ENCODE assay signal across 13 cellular contexts in the genomic region with DNA sequence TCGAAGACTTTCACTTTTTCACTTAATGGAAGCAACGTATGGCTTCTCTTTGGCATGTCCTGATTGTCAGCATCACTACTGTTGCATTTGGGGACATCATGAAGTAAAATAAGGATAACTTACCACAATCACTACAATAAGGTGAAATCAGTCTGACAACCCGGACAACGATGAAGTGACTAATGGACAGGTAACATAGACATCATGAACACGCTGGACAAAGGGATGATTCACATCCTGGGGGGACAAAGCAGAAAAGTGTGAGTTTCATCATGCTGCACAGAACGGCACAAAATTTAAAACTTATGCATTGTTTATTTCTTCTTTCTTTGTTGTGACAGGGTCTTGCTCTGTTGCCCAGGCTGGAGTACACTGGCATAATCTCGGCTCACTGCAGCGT. TPM values are rescaled to one million over a fixed set of nuclear protein-coding genes. Genes with fewer than 3 reads are reported as not detected.
DNase-seq lines count a peak whose midpoint lies in the region; ATAC-seq and TF ChIP-seq lines count a peak whose summit lies in the region.
"Had no signal": no experiment of that assay in that cellular context is flagged by ENCODE, and none has a peak within 500 bp of the region (broad histone marks: within the 10 kb centered on the region; RNA-seq: fewer than 3 reads in every experiment).

No MANE protein-coding gene starts in this region.

- no peaks in the 10 kb centered on the region for H3K9me3 ChIP-seq in right lobe of liver
- no peaks in the 10 kb centered on the region for H3K9me3 ChIP-seq in right cardiac atrium (ENCODE audit: control insufficient read depth, low read length)
- H3K9me3 ChIP-seq: HAP-1 had no signal

- no peak for TF ChIP-seq CTCF in RWPE1 (conservative IDR thresholded peaks at IDR 0.05; ENCODE audit: low read depth)
- TF ChIP-seq CTCF in epithelial cell of esophagus (IDR thresholded peaks at IDR 0.05; ENCODE audit: insufficient read depth, low read depth, low read length, missing control alignments), result no peak
- TF ChIP-seq CTCF in right lobe of liver (IDR thresholded peaks at IDR 0.05), result no peak

- CTCF ChIA-PET in RWPE1 (lab: Yijun Ruan, JAX), result no interaction called here

- H3K4me1 ChIP-seq in right lobe of liver (no peaks in the 10 kb centered on the region), right cardiac atrium (ENCODE audit: control insufficient read depth, insufficient read depth, low read length) (no peaks in the 10 kb centered on the region)
- H3K4me1 ChIP-seq: BLaER1 treated with 17β-estradiol and CSF1 and Interleukin-3, amounts not matched to agents 10 nM and 100 nM; HAP-1 had no signal

- no peak for TF ChIP-seq POLR2A in right lobe of liver (IDR thresholded peaks at IDR 0.05)

- no peak overlapping the region for H3K27ac ChIP-seq in RWPE1
- no peak overlapping the region for H3K27ac ChIP-seq in right lobe of liver
- no peak overlapping the region for H3K27ac ChIP-seq in right cardiac atrium (ENCODE audit: low read length)
- H3K27ac ChIP-seq: BLaER1 treated with 17β-estradiol and CSF1 and Interleukin-3, amounts not matched to agents 10 nM and 100 nM had no signal

- WGBS in right lobe of liver (ENCODE audit: insufficient coverage, low coverage, low lambda C conversion rate, missing lambda C conversion rate), result 76% methylated on average over 7 of the region's 8 CpGs
- WGBS in right cardiac atrium, result 87% methylated on average over 8 of the region's 8 CpGs

- H3K27me3 ChIP-seq in right lobe of liver (no peaks in the 10 kb centered on the region), right cardiac atrium (ENCODE audit: control insufficient read depth, insufficient read depth) (no peaks in the 10 kb centered on the region)
- H3K27me3 ChIP-seq: BLaER1 treated with 17β-estradiol and CSF1 and Interleukin-3, amounts not matched to agents 10 nM and 100 nM had no signal

- POLR2A ChIA-PET in RWPE1 (lab: Yijun Ruan, JAX; ENCODE audit: low non-redundant PET), result no interaction called here

- intact Hi-C loops in right lobe of liver (cut with DNase I), result no loop called here
- intact Hi-C loops in right cardiac atrium (cut with DNase I), result no loop called here

- no peaks in the 10 kb centered on the region for H3K36me3 ChIP-seq in right lobe of liver
- H3K36me3 ChIP-seq: BLaER1 treated with 17β-estradiol and CSF1 and Interleukin-3, amounts not matched to agents 10 nM and 100 nM; HAP-1 had no signal

- DNase-seq in A172 (ENCODE audit: low spot score) (peak; percentile 31), M059J (ENCODE audit: low read depth) (peak; percentile 26), RWPE1 (ENCODE audit: low spot score) (peak; percentile 33), epithelial cell of esophagus (ENCODE audit: low read depth) (peak; percentile 70), right lobe of liver (no peak), right cardiac atrium (no peak)
- DNase-seq in activated naive CD4-positive, alpha-beta T cell treated with anti-CD3 and anti-CD28 coated beads, Interleukin-2, amount 50 U/mL, for 16 hours, result no peak
- DNase-seq: 8988T; ACHN; CD4-positive, CD25-positive, alpha-beta regulatory T cell had no signal

- ATAC-seq in GM21367 (IDR thresholded peaks at IDR 0.05; ENCODE audit: unreplicated experiment), result no peak
- ATAC-seq in right lobe of liver, result no peak
- no peak for ATAC-seq in right cardiac atrium

- H3K4me3 ChIP-seq in epithelial cell of esophagus (ENCODE audit: low read length) (no peak overlapping the region), right lobe of liver (no peak overlapping the region), right cardiac atrium (ENCODE audit: low read length) (no peak overlapping the region)
- H3K4me3 ChIP-seq: BLaER1 treated with 17β-estradiol and CSF1 and Interleukin-3, amounts not matched to agents 10 nM and 100 nM; HAP-1 had no signal

RNA-seq across cellular contexts. Expression of a gene that starts 53.9 kb away (rescaled TPM):
- 351 and 373 TPM in 2 replicates for total RNA-seq in A172 (2014; rRNA removed; shearing (Covaris generic))
- 147 and 156 TPM in 2 replicates for total RNA-seq in M059J (2014; rRNA removed; shearing (Covaris generic))
- total RNA-seq in right lobe of liver (100 to 1,000 TPM in 5 of 6 experiments, 10 to 100 TPM in 1; 95.0 to 126 (median 114) TPM), right cardiac atrium (100 to 1,000 TPM; 149 to 188 (median 165) TPM)
- polyA plus RNA-seq in right cardiac atrium, result 232 TPM

Comparison
In these comparisons a context has a peak if more than half of its experiments do, and no peak if none do; other contexts are left out.
1. DNase-seq: peak in A172 (single experiment), M059J (single experiment), RWPE1 (single experiment) and epithelial cell of esophagus (single experiment); none in activated naive CD4-positive, alpha-beta T cell treated with anti-CD3 and anti-CD28 coated beads, Interleukin-2, amount 50 U/mL, for 16 hours (single experiment), right lobe of liver (0 of 3) and right cardiac atrium (0 of 3).